In genomic region chr12:124463341-124463861, GRCh38 we compare ENCODE assay signal across 12 cellular contexts.
DNase-seq lines count a peak whose midpoint lies in the region; ATAC-seq, FAIRE-seq and TF ChIP-seq lines count a peak whose summit lies in the region.
"Had no signal": no experiment of that assay in that cellular context is flagged by ENCODE, and none has a peak within 500 bp of the region (broad histone marks: within the 10 kb centered on the region; RNA-seq: fewer than 3 reads in every experiment).

No MANE protein-coding gene starts in this region.

- H2AFZ ChIP-seq in HepG2 (ENCODE audit: low read length) (no peak overlapping the region), trophoblast cell (ENCODE audit: insufficient read depth, low read length, poor library complexity) (no peak overlapping the region)

- POLR2A ChIA-PET in HepG2 (lab: Yijun Ruan, JAX): no interaction called here
- POLR2A ChIA-PET in RWPE1 (lab: Yijun Ruan, JAX; ENCODE audit: low non-redundant PET): no interaction called here

- H3K36me3 ChIP-seq in HepG2 (replicated peaks in 1 of 2; ENCODE audit: control insufficient read depth in 1 of 2, insufficient read depth in 2 of 2, low read length in 2 of 2) (peaks cover 11 to 35% of the 10 kb centered on the region in 2 experiments; a peak in 4 of 5 replicates), right lobe of liver (peaks cover 0 to 6% (median 2%) of the 10 kb centered on the region in 4 donors), trophoblast cell (ENCODE audit: control insufficient read depth in 1 of 2, insufficient read depth in 2 of 2, low read length in 2 of 2) (peaks cover 53 to 68% of the 10 kb centered on the region in 2 experiments)

- no peak overlapping the region for H2BK12ac ChIP-seq in trophoblast cell (ENCODE audit: low read length)

- H3K14ac ChIP-seq in trophoblast cell (ENCODE audit: low read length): no peak overlapping the region

- no peak for FAIRE-seq in HepG2 (lab: Jason Lieb, UNC)

- H2BK5ac ChIP-seq in trophoblast cell (ENCODE audit: low read depth, low read length, poor library complexity): no peak overlapping the region

- H2AK5ac ChIP-seq in trophoblast cell (ENCODE audit: low read length): no peak overlapping the region

- in situ Hi-C loops in HepG2 (cut with HindIII; ENCODE audit: extremely low pct_ligation_motif_present, low pct_unique_long_range_greater_than_20kb): no loop called here

- H3K27me3 ChIP-seq in HepG2 (ENCODE audit: control insufficient read depth in 1 of 2, insufficient read depth in 2 of 2, low read length in 2 of 2) (no peaks in the 10 kb centered on the region), right lobe of liver (no peaks in the 10 kb centered on the region), layer of hippocampus (ENCODE audit: control insufficient read depth, insufficient read depth, low read length) (no peaks in the 10 kb centered on the region), trophoblast cell (ENCODE audit: insufficient read depth, low read length) (no peaks in the 10 kb centered on the region)
- H3K27me3 ChIP-seq: ascending aorta had no signal

- no peak overlapping the region for H4K8ac ChIP-seq in trophoblast cell (ENCODE audit: low read depth, low read length)

- no peaks in the 10 kb centered on the region for H3K4me1 ChIP-seq in HepG2 (ENCODE audit: insufficient read depth, low read length)
- H3K4me1 ChIP-seq in right lobe of liver: no peaks in the 10 kb centered on the region
- no peaks in the 10 kb centered on the region for H3K4me1 ChIP-seq in trophoblast cell (ENCODE audit: control insufficient read depth in 1 of 2, insufficient read depth in 2 of 2, low read length in 2 of 2)

- H3K4me3 ChIP-seq in HepG2 (replicated peaks in 1 of 3; ENCODE audit: insufficient read depth in 1 of 3, low read depth in 2 of 3, low read length in 3 of 3) (no peak overlapping the region), right lobe of liver (no peak overlapping the region), trophoblast cell (ENCODE audit: low read depth, low read length) (no peak overlapping the region)
- H3K4me3 ChIP-seq: ascending aorta had no signal

- no peak for ATAC-seq in HepG2
- no peak for ATAC-seq in right lobe of liver
- ATAC-seq in HG03520 (IDR thresholded peaks at IDR 0.05; ENCODE audit: unreplicated experiment): no peak
- ATAC-seq in HG03378 (IDR thresholded peaks at IDR 0.05; ENCODE audit: unreplicated experiment): no peak

- H3K4ac ChIP-seq in trophoblast cell (ENCODE audit: low read depth, low read length): no peak overlapping the region

- TF ChIP-seq POLR2A in HepG2 (IDR thresholded peaks at IDR 0.05; ENCODE audit: insufficient read depth in 1 of 2, low read depth in 2 of 2, low read length in 2 of 2) (no peak), right lobe of liver (IDR thresholded peaks at IDR 0.05) (no peak)

- no peak overlapping the region for H3K18ac ChIP-seq in trophoblast cell (ENCODE audit: low read length)

- intact Hi-C loops in HepG2 (cut with micrococcal nuclease; ENCODE audit: unreplicated experiment) (no loop called here), right lobe of liver (cut with DNase I) (no loop called here)

- H4K91ac ChIP-seq in trophoblast cell (ENCODE audit: low read depth, low read length): no peak overlapping the region

- H3K9me3 ChIP-seq in HepG2 (ENCODE audit: low read length) (no peaks in the 10 kb centered on the region), right lobe of liver (no peaks in the 10 kb centered on the region), trophoblast cell (ENCODE audit: insufficient read depth, low read depth, low read length) (peaks cover 9% of the 10 kb centered on the region)
- H3K9me3 ChIP-seq: ascending aorta had no signal

- no peak overlapping the region for H2BK120ac ChIP-seq in trophoblast cell (ENCODE audit: insufficient read depth, low read length, poor library complexity)

- no peak overlapping the region for H3K27ac ChIP-seq in HepG2 (ENCODE audit: extremely low read length, insufficient read depth, low read length)
- no peak overlapping the region for H3K27ac ChIP-seq in right lobe of liver
- H3K27ac ChIP-seq in RWPE1: peak overlapping the region; percentile 51
- peak overlapping the region; percentile 43 for H3K27ac ChIP-seq in layer of hippocampus (ENCODE audit: low read depth, low read length)
- H3K27ac ChIP-seq in trophoblast cell (ENCODE audit: low read depth, low read length): no peak overlapping the region
- H3K27ac ChIP-seq: ascending aorta had no signal

- TF ChIP-seq CTCF in HepG2 (CRISPR knock-in tag; IDR thresholded peaks at IDR 0.05) (no peak), right lobe of liver (IDR thresholded peaks at IDR 0.05) (no peak), RWPE1 (conservative IDR thresholded peaks at IDR 0.05; ENCODE audit: low read depth) (no peak)

- no peaks in the 10 kb centered on the region for H3K79me1 ChIP-seq in trophoblast cell (ENCODE audit: low read length)

- TF ChIP-seq RAD21 in HepG2 (CRISPR knock-in tag; IDR thresholded peaks at IDR 0.05): no peak

- 91% methylated on average over 17 of the region's 21 CpGs for WGBS in HepG2 (ENCODE audit: low lambda C conversion rate)
- 83% methylated on average over 5 of the region's 21 CpGs for WGBS in right lobe of liver (ENCODE audit: insufficient coverage, low coverage, low lambda C conversion rate, missing lambda C conversion rate)
- WGBS in trophoblast cell (ENCODE audit: extremely low coverage, insufficient coverage, insufficient read length): no CpG with 5 or more reads among the region's 21 CpGs

- H4K12ac ChIP-seq in trophoblast cell (ENCODE audit: low read depth, low read length): no peak overlapping the region

- H3K79me2 ChIP-seq in HepG2 (ENCODE audit: insufficient read depth, low read length): no peaks in the 10 kb centered on the region
- H3K79me2 ChIP-seq in trophoblast cell (ENCODE audit: control insufficient read depth, insufficient read depth, low read length, poor library complexity): no peaks in the 10 kb centered on the region

- H3K4me2 ChIP-seq in HepG2 (ENCODE audit: low read depth, low read length) (no peak overlapping the region), trophoblast cell (ENCODE audit: low read length) (no peak overlapping the region)

- TF ChIP-seq EP300 in HepG2 (IDR thresholded peaks at IDR 0.05; ENCODE audit: low read depth in 2 of 2, low read length in 2 of 2): no peak
- no peak for TF ChIP-seq EP300 in HepG2 (CRISPR knock-in tag; IDR thresholded peaks at IDR 0.05; ENCODE audit: borderline replicate concordance)

- H3K9ac ChIP-seq in HepG2 (ENCODE audit: insufficient read depth, low read depth, low read length) (no peak overlapping the region), trophoblast cell (ENCODE audit: low read length) (no peak overlapping the region)

- DNase-seq in HepG2 (ENCODE audit: low spot score) (no peak), right lobe of liver (no peak), RWPE1 (ENCODE audit: low spot score) (no peak), trophoblast cell (no peak), Kasumi-1 (lab: John Stamatoyannopoulos, UW) (no peak)
- DNase-seq: activated CD4-positive, alpha-beta memory T cell treated with anti-CD3 and anti-CD28 coated beads, Interleukin-2, amount 10 ng/mL, durations not matched to agents 7 days and 5 days; mammary epithelial cell; stimulated activated CD4-positive, alpha-beta T cell treated with anti-CD3 and anti-CD28 coated beads, Interleukin-15, amount 100 ng/mL, for 24 hours had no signal

- no TSS peak for BruUV-seq in HepG2 (replicated peaks; lab: Mats Ljungman, UMichigan)

- no peak overlapping the region for H3K23ac ChIP-seq in trophoblast cell (ENCODE audit: low read length)

- H4K20me1 ChIP-seq in HepG2 (ENCODE audit: insufficient read depth, low read length): peaks cover 6% of the 10 kb centered on the region; the same call in 1 of the 2 replicates

- CTCF ChIA-PET in HepG2 (lab: Yijun Ruan, JAX; ENCODE audit: low intra/inter-chr PET ratio, low total read pairs) (no interaction called here), RWPE1 (lab: Yijun Ruan, JAX) (no interaction called here)

TF ChIP-seq in HepG2, 621 proteins besides CTCF, POLR2A, EP300 and RAD21:
- TF ChIP-seq ZMAT5 (CRISPR knock-in tag; IDR thresholded peaks at IDR 0.05; ENCODE audit: borderline replicate concordance, low read depth) (no peak), AGO2 (optimal IDR thresholded peaks at IDR 0.05; ENCODE audit: low read depth, low read length) (peak; percentile 28)
TF ChIP-seq in HepG2: peak in this region for 1.

Comparison
In these comparisons a context has a peak if more than half of its experiments do, and no peak if none do; other contexts are left out.
1. H3K27ac ChIP-seq: peak in RWPE1 (single experiment) and layer of hippocampus (single experiment); none in HepG2 (single experiment), right lobe of liver (0 of 3) and trophoblast cell (single experiment).